32 cellular contexts compared by ENCODE assay signal in genomic region chr4:47771020-47771419, GRCh38.
"Had no signal": no experiment of that assay in that cellular context is flagged by ENCODE, and none has a peak within 500 bp of the region (broad histone marks: within the 10 kb centered on the region; RNA-seq: fewer than 3 reads in every experiment).

No MANE protein-coding gene starts in this region.

- H3K27ac ChIP-seq: adrenal gland, ascending aorta, body of pancreas, brain microvascular endothelial cell, breast epithelium had no signal

- H3K4me1 ChIP-seq: adrenal gland, ascending aorta, body of pancreas, breast epithelium had no signal

- H3K9me3 ChIP-seq: adrenal gland, ascending aorta, body of pancreas, breast epithelium had no signal

- ATAC-seq: activated naive CD4-positive, alpha-beta T cell treated with anti-CD3 and anti-CD28 coated beads, Interleukin-2, amount 50 U/mL, for 72 hours; activated naive CD8-positive, alpha-beta T cell treated with anti-CD3 and anti-CD28 coated beads, Interleukin-2, amount 50 U/mL, for 24 hours; activated T-cell treated with anti-CD3 and anti-CD28 coated beads, Interleukin-2, amount 50 U/mL, for 4 hours; activated T-cell treated with anti-CD3 and anti-CD28 coated beads, Interleukin-2, amount 50 U/mL, for 72 hours; activated T-helper 17 cell treated with anti-CD3 and anti-CD28 coated beads, Interleukin-2, amount 50 U/mL, for 72 hours; body of pancreas had no signal

- H3K4me3 ChIP-seq: adrenal gland, ascending aorta, body of pancreas, breast epithelium had no signal

- H3K36me3 ChIP-seq: adrenal gland, ascending aorta, brain microvascular endothelial cell, breast epithelium had no signal

- H3K27me3 ChIP-seq: adrenal gland, ascending aorta, body of pancreas, brain microvascular endothelial cell, breast epithelium had no signal

- DNase-seq: activated effector memory CD4-positive, alpha-beta T cell treated with anti-CD3 and anti-CD28 coated beads, Interleukin-2, amount 50 U/mL, for 16 hours; activated effector memory CD4-positive, alpha-beta T cell treated with Interleukin-2 at 50 U/mL for 16 hours; activated gamma-delta T cell; activated gamma-delta T cell treated with Interleukin-2 at 50 U/mL for 16 hours; activated naive CD4-positive, alpha-beta T cell; activated naive CD4-positive, alpha-beta T cell treated with anti-CD3 and anti-CD28 coated beads for 36 hours; activated naive CD4-positive, alpha-beta T cell treated with anti-CD3 and anti-CD28 coated beads, Interleukin-2, amount 10 ng/mL, durations not matched to agents 7 days and 5 days; activated naive CD4-positive, alpha-beta T cell treated with anti-CD3 and anti-CD28 coated beads, Interleukin-2, amount 50 U/mL, for 16 hours; activated naive CD4-positive, alpha-beta T cell treated with Interleukin-2 at 50 U/mL for 16 hours; activated naive CD8-positive, alpha-beta T cell treated with anti-CD3 and anti-CD28 coated beads for 36 hours; activated naive CD8-positive, alpha-beta T cell treated with anti-CD3 and anti-CD28 coated beads, Interleukin-2, amount 10 ng/mL, durations not matched to agents 7 days and 5 days; activated naive CD8-positive, alpha-beta T cell treated with anti-CD3 and anti-CD28 coated beads, Interleukin-2, amount 50 U/mL, for 24 hours; activated T-cell treated with anti-CD3 and anti-CD28 coated beads for 4 hours; activated T-cell treated with anti-CD3 and anti-CD28 coated beads, Interleukin-2, amount 50 U/mL, for 1 hour; activated T-cell treated with anti-CD3 and anti-CD28 coated beads, Interleukin-2, amount 50 U/mL, for 24 hours; activated T-cell treated with anti-CD3 and anti-CD28 coated beads, Interleukin-2, amount 50 U/mL, for 4 hours; activated T-cell treated with anti-CD3 and anti-CD28 coated beads, Interleukin-2, amount 50 U/mL, for 48 hours; activated T-cell treated with anti-CD3 and anti-CD28 coated beads, Interleukin-2, amount 50 U/mL, for 72 hours; adrenal gland; amniotic stem cell; amygdala; anterior cingulate cortex; aorta; body of pancreas; brain microvascular endothelial cell; caudate nucleus; central memory CD4-positive, alpha-beta T cell; cerebellar nuclear complex had no signal
